In genomic region chr10:121927841-121928527, GRCh38 we compare ENCODE assay signal across 8 cellular contexts. TPM values are rescaled to one million over a fixed set of nuclear protein-coding genes. Genes with fewer than 3 reads are reported as not detected.
DNase-seq lines count a peak whose midpoint lies in the region; ATAC-seq, FAIRE-seq and TF ChIP-seq lines count a peak whose summit lies in the region.

TSS of gene ATE1 (minus strand) at chr10:121928031. CDS start at chr10:121927949, 82 bp downstream.

- peak; percentile 20 for TF ChIP-seq CTCF in AG09319 (IDR thresholded peaks at IDR 0.05; ENCODE audit: low read depth, low read length)
- peak in 2 of 3 experiments; percentile 6 to 19 for TF ChIP-seq CTCF in keratinocyte (optimal IDR thresholded peaks at IDR 0.05 in 1 of 3, IDR thresholded peaks at IDR 0.05 in 1 of 3, conservative IDR thresholded peaks at IDR 0.05 in 1 of 3; ENCODE audit: extremely low read depth in 1 of 3, insufficient read depth in 2 of 3, low read length in 3 of 3)

- no peaks in the 10 kb centered on the region for H4K20me1 ChIP-seq in keratinocyte (ENCODE audit: control insufficient read depth, extremely low read depth, insufficient read depth, low read length)

- peak within 1 kb of the TSS; percentile 96 for H3K9ac ChIP-seq in keratinocyte (ENCODE audit: control insufficient read depth, extremely low read depth, insufficient read depth, low read length)

- dilution Hi-C loops in keratinocyte (cut with MboI; ENCODE audit: extremely low pct_ligation_motif_present, low sequenced_read_pairs): no loop called here

- peak within 1 kb of the TSS; percentile 79 to 83 (median 79) for H3K4me3 ChIP-seq in keratinocyte (ENCODE audit: control insufficient read depth in 2 of 3, extremely low read depth in 1 of 3, insufficient read depth in 2 of 3, low read depth in 1 of 3, low read length in 3 of 3)

- H2AFZ ChIP-seq in keratinocyte (ENCODE audit: control insufficient read depth, low read length): peak within 1 kb of the TSS; percentile 94

- H3K79me2 ChIP-seq in keratinocyte (ENCODE audit: control insufficient read depth, insufficient read depth, low read length): peaks cover 28% of the 10 kb centered on the region

- H3K27ac ChIP-seq in keratinocyte (ENCODE audit: control insufficient read depth, insufficient read depth, low read length): peak within 1 kb of the TSS; percentile 94

- no peaks in the 10 kb centered on the region for H3K9me3 ChIP-seq in keratinocyte (ENCODE audit: control insufficient read depth, low read depth, low read length)

- H3K4me1 ChIP-seq in keratinocyte (ENCODE audit: control insufficient read depth, extremely low read depth, insufficient read depth, low read length): peaks cover 21% of the 10 kb centered on the region

- no peak for FAIRE-seq in keratinocyte (lab: Jason Lieb, UNC)

- DNase-seq in AG09319 (ENCODE audit: extremely low read depth, low read depth) (peak; percentile 76), NCI-H345 (lab: John Stamatoyannopoulos, UW) (peak; percentile 81), cerebellar nuclear complex (lab: John Stamatoyannopoulos, UW) (peak; percentile 18 to 79), keratinocyte (ENCODE audit: low read depth, low spot score) (peak; percentile 41)
- peak; percentile 69 for DNase-seq in activated CD4-positive, alpha-beta T cell treated with anti-CD3 and anti-CD28 coated beads for 1 hour
- peak; percentile 62 to 79 (median 75) for DNase-seq in stimulated activated CD4-positive, alpha-beta T cell treated with anti-CD3 and anti-CD28 coated beads, Interleukin-12 subunit alpha, Interleukin-12 subunit beta, amount 100 ng/mL, for 48 hours (ENCODE audit: low read depth in 2 of 3, low spot score in 1 of 3)

- peak within 1 kb of the TSS; percentile 83 for H3K4me2 ChIP-seq in keratinocyte (ENCODE audit: control insufficient read depth, extremely low read depth, insufficient read depth, low read depth, low read length)

- no peaks in the 10 kb centered on the region for H3K27me3 ChIP-seq in keratinocyte (ENCODE audit: control insufficient read depth, extremely low read depth, insufficient read depth, low read length)

- H3K36me3 ChIP-seq in keratinocyte (ENCODE audit: control insufficient read depth in 2 of 2, extremely low read depth in 1 of 2, insufficient read depth in 2 of 2, low read length in 2 of 2): peaks cover 0 to 3% of the 10 kb centered on the region in 2 experiments

- peak; percentile 83 for ATAC-seq in GM19023 (IDR thresholded peaks at IDR 0.05; ENCODE audit: unreplicated experiment)
- ATAC-seq in HG03196 (IDR thresholded peaks at IDR 0.05; ENCODE audit: unreplicated experiment): peak; percentile 86

- H3K9me1 ChIP-seq in keratinocyte (ENCODE audit: control insufficient read depth, extremely low read depth, insufficient read depth, low read length): no peaks in the 10 kb centered on the region

RNA-seq across cellular contexts. Expression of gene ATE1, which starts in this region (rescaled TPM):
- polyA plus RNA-seq in keratinocyte: 10.2 to 14.9 TPM (median 12.2 TPM) in 3 replicates
- polyA plus RNA-seq in keratinocyte (2011; ENCODE audit: low read depth): 6.6 TPM
- 8.4 and 12.3 TPM in 2 replicates for polyA plus RNA-seq in keratinocyte (2011; cell fraction: cytosol; rRNA removed)
- polyA plus RNA-seq in keratinocyte (2011; cell fraction: nucleus; rRNA removed): 9.5 and 10.4 TPM in 2 replicates
- polyA plus RNA-seq in keratinocyte (2012; ENCODE audit: low replicate concordance): 7.7 and 11.9 TPM in 2 replicates
- 10.0 to 26.2 TPM (median 19.0 TPM) in 3 replicates for polyA minus RNA-seq in keratinocyte
- polyA minus RNA-seq in keratinocyte (2011; cell fraction: cytosol; rRNA and poly(A)+ RNA removed): 13.8 TPM
- polyA minus RNA-seq in keratinocyte (2011; cell fraction: nucleus; rRNA and poly(A)+ RNA removed): 17.8 and 19.5 TPM in 2 replicates

Comparison
In these comparisons a context has a peak if more than half of its experiments do, and no peak if none do; other contexts are left out.
1. Peak in every context shown above with its lines: DNase-seq, ATAC-seq, H3K4me3 ChIP-seq and H3K27ac ChIP-seq.